Comparison of ENCODE assay signal across 8 cellular contexts in genomic region chr12:53005215-53005985, GRCh38. TPM values are rescaled to one million over a fixed set of nuclear protein-coding genes. Genes with fewer than 3 reads are reported as not detected.
DNase-seq lines count a peak whose midpoint lies in the region; ATAC-seq, FAIRE-seq and TF ChIP-seq lines count a peak whose summit lies in the region.

No MANE protein-coding gene starts in this region.

- no peak for TF ChIP-seq EP300 in HepG2 (IDR thresholded peaks at IDR 0.05; ENCODE audit: low read depth in 2 of 2, low read length in 2 of 2)
- no peak for TF ChIP-seq EP300 in HepG2 (CRISPR knock-in tag; IDR thresholded peaks at IDR 0.05; ENCODE audit: borderline replicate concordance)
- TF ChIP-seq EP300 in suprapubic skin (IDR thresholded peaks at IDR 0.05) = no peak

- TF ChIP-seq RAD21 in HepG2 (CRISPR knock-in tag; IDR thresholded peaks at IDR 0.05) = no peak

- peak overlapping the region; percentile 82 for H3K9ac ChIP-seq in HepG2 (ENCODE audit: insufficient read depth, low read depth, low read length)

- POLR2A ChIA-PET in HepG2 (lab: Yijun Ruan, JAX) = interaction anchor here (0.7 to 4.0 kb wide), 32 partner anchors 11 to 316 kb away, joined by 3 to 159 read pairs (median 6); partner anchors contain the start of genes AAAS, CSAD, KRT18 and KRT8

- H3K4me1 ChIP-seq in HepG2 (ENCODE audit: insufficient read depth, low read length) (peaks cover 39% of the 10 kb centered on the region), suprapubic skin (peaks cover 48% of the 10 kb centered on the region)

- H3K27me3 ChIP-seq in brain microvascular endothelial cell (replicated peaks) (no peaks in the 10 kb centered on the region), HepG2 (ENCODE audit: control insufficient read depth in 1 of 2, insufficient read depth in 2 of 2, low read length in 2 of 2) (no peaks in the 10 kb centered on the region; a peak in 1 of 5 replicates), suprapubic skin (no peaks in the 10 kb centered on the region)

- peaks cover 35% of the 10 kb centered on the region for H4K20me1 ChIP-seq in HepG2 (ENCODE audit: insufficient read depth, low read length)

- peak overlapping the region; percentile 67 for H3K27ac ChIP-seq in brain microvascular endothelial cell
- peak overlapping the region; percentile 99 for H3K27ac ChIP-seq in HepG2 (ENCODE audit: extremely low read length, insufficient read depth, low read length)
- H3K27ac ChIP-seq in suprapubic skin = peak overlapping the region; percentile 45

- peak; percentile 61 for DNase-seq in ELF-1 (ENCODE audit: low read depth, low spot score)
- DNase-seq in NB4 (ENCODE audit: low read depth) = peak; percentile 42
- DNase-seq in brain microvascular endothelial cell = peak; percentile 5
- no peak for DNase-seq in HepG2 (ENCODE audit: low spot score)
- DNase-seq in suprapubic skin (ENCODE audit: low spot score in 2 of 2) = peak; percentile 73 to 74
- no peak for DNase-seq in mesenteric fat pad (ENCODE audit: low spot score)

- in situ Hi-C loops in brain microvascular endothelial cell (cut with HindIII; ENCODE audit: low pct_ligation_motif_present, low sequenced_read_pairs) (no loop called here), HepG2 (cut with HindIII; ENCODE audit: extremely low pct_ligation_motif_present, low pct_unique_long_range_greater_than_20kb) (no loop called here)

- FAIRE-seq in HepG2 (lab: Jason Lieb, UNC) = peak; percentile 8

- TSS peak; percentile 88 for BruUV-seq in HepG2 (replicated peaks; lab: Mats Ljungman, UMichigan)

- H3K36me3 ChIP-seq in brain microvascular endothelial cell (replicated peaks) (peaks cover 9% of the 10 kb centered on the region), HepG2 (replicated peaks in 1 of 2; ENCODE audit: control insufficient read depth in 1 of 2, insufficient read depth in 2 of 2, low read length in 2 of 2) (peaks cover 0 to 15% of the 10 kb centered on the region in 2 experiments; a peak in 3 of 5 replicates), suprapubic skin (peaks cover 4% of the 10 kb centered on the region)

- ATAC-seq in HepG2 (no peak), GM18502 (IDR thresholded peaks at IDR 0.05; ENCODE audit: poor library complexity, unreplicated experiment) (no peak), HG03196 (IDR thresholded peaks at IDR 0.05; ENCODE audit: unreplicated experiment) (no peak)

- CTCF ChIA-PET in HepG2 (lab: Yijun Ruan, JAX; ENCODE audit: low intra/inter-chr PET ratio, low total read pairs) = interaction anchor here (1.7 kb wide), 1 partner anchor 25 kb away, joined by 5 read pairs; no protein-coding TSS in a partner anchor

- peak overlapping the region; percentile 79 for H3K4me2 ChIP-seq in HepG2 (ENCODE audit: low read depth, low read length)

- H3K9me3 ChIP-seq in HepG2 (ENCODE audit: low read length) = no peaks in the 10 kb centered on the region
- H3K9me3 ChIP-seq in suprapubic skin = no peaks in the 10 kb centered on the region

- TF ChIP-seq CTCF in NB4 (IDR thresholded peaks at IDR 0.05; ENCODE audit: low read depth, low read length) (no peak), brain microvascular endothelial cell (IDR thresholded peaks at IDR 0.05; ENCODE audit: low read depth, low read length, missing control alignments) (no peak), HepG2 (CRISPR knock-in tag; IDR thresholded peaks at IDR 0.05) (no peak), suprapubic skin (IDR thresholded peaks at IDR 0.05) (no peak)

- H3K79me2 ChIP-seq in HepG2 (ENCODE audit: insufficient read depth, low read length) = peaks cover 41% of the 10 kb centered on the region

- H2AFZ ChIP-seq in HepG2 (ENCODE audit: low read length) = no peak overlapping the region

- no peak for TF ChIP-seq POLR2A in NB4 (IDR thresholded peaks at IDR 0.05; ENCODE audit: extremely low read depth, insufficient read length)
- TF ChIP-seq POLR2A in HepG2 (IDR thresholded peaks at IDR 0.05; ENCODE audit: insufficient read depth in 1 of 2, low read depth in 2 of 2, low read length in 2 of 2) = no peak
- no peak for TF ChIP-seq POLR2A in suprapubic skin (IDR thresholded peaks at IDR 0.05)

- peak overlapping the region; percentile 82 for H3K4me3 ChIP-seq in NB4 (ENCODE audit: low read depth, low read length)
- peak overlapping the region; percentile 100 for H3K4me3 ChIP-seq in brain microvascular endothelial cell (ENCODE audit: low read depth, low read length)
- H3K4me3 ChIP-seq in HepG2 (replicated peaks in 1 of 3; ENCODE audit: insufficient read depth in 1 of 3, low read depth in 2 of 3, low read length in 3 of 3) = peak overlapping the region; percentile 89 to 93 (median 92)
- peak overlapping the region; percentile 96 for H3K4me3 ChIP-seq in suprapubic skin

- 3% methylated on average over 27 of the region's 28 CpGs for WGBS in HepG2 (ENCODE audit: low lambda C conversion rate)
- WGBS in suprapubic skin = 19% methylated on average over 28 of the region's 28 CpGs

- intact Hi-C loops in HepG2 (cut with micrococcal nuclease; ENCODE audit: unreplicated experiment) = no loop called here

RNA-seq across cellular contexts. Expression of gene EIF4B, which starts 0.9 kb away (rescaled TPM):
- 548 and 779 TPM in 2 replicates for total RNA-seq in HepG2 (2016; rRNA removed; fragmentation: Illumina TruSeq; extraction: Trizol)
- 127 and 150 TPM in 2 replicates for total RNA-seq in HepG2 (2016; cell fraction: cytosol; rRNA removed; fragmentation: Illumina TruSeq; extraction: Trizol; ENCODE audit: low read depth)
- 568 and 746 TPM in 2 replicates for total RNA-seq in HepG2 (2016; cell fraction: insoluble cytoplasmic fraction; rRNA removed; fragmentation: Illumina TruSeq; extraction: Trizol)
- 454 and 551 TPM in 2 replicates for total RNA-seq in HepG2 (2016; cell fraction: membrane; rRNA removed; fragmentation: Illumina TruSeq; extraction: Trizol)
- total RNA-seq in HepG2 (2016; cell fraction: nucleus; rRNA removed; fragmentation: Illumina TruSeq; extraction: Trizol) = 263 and 291 TPM in 2 replicates
- 327 and 416 TPM in 2 replicates for polyA plus RNA-seq in HepG2 (2011; rRNA removed)
- polyA plus RNA-seq in HepG2 (2011; cell fraction: cytosol; rRNA removed) = 501 and 516 TPM in 2 replicates
- polyA plus RNA-seq in HepG2 (2011; cell fraction: nucleus; rRNA removed) = 203 and 222 TPM in 2 replicates
- polyA plus RNA-seq in HepG2 (2012) = 450 and 479 TPM in 2 replicates
- 74.7 and 91.4 TPM in 2 replicates for polyA plus RNA-seq in HepG2 (2016; cell fraction: cytosol; fragmentation: Illumina TruSeq; extraction: Trizol; ENCODE audit: low read depth)
- 445 and 458 TPM in 2 replicates for polyA plus RNA-seq in HepG2 (2016; cell fraction: insoluble cytoplasmic fraction; fragmentation: Illumina TruSeq; extraction: Trizol; ENCODE audit: low read depth)
- 254 and 316 TPM in 2 replicates for polyA plus RNA-seq in HepG2 (2016; cell fraction: membrane; fragmentation: Illumina TruSeq; extraction: Trizol; ENCODE audit: low read depth)
- 258 and 266 TPM in 2 replicates for polyA plus RNA-seq in HepG2 (2016; cell fraction: nucleus; fragmentation: Illumina TruSeq; extraction: Trizol; ENCODE audit: insufficient read depth, low read depth)
- polyA minus RNA-seq in HepG2 (2011; rRNA and poly(A)+ RNA removed; ENCODE audit: low replicate concordance) = 738 and 1,247 TPM in 2 replicates
- polyA minus RNA-seq in HepG2 (2011; cell fraction: cytosol; rRNA and poly(A)+ RNA removed) = 496 and 595 TPM in 2 replicates
- polyA minus RNA-seq in HepG2 (2011; cell fraction: nucleus; rRNA and poly(A)+ RNA removed) = 250 and 365 TPM in 2 replicates
- 100 to 1,000 TPM; 404 to 559 (median 485) TPM for total RNA-seq in suprapubic skin
- total RNA-seq in mesenteric fat pad = 393 TPM

RNA-seq across cellular contexts. Expression of gene TNS2, which starts 44.5 kb away (rescaled TPM):
- total RNA-seq in HepG2 (2016; rRNA removed; fragmentation: Illumina TruSeq; extraction: Trizol) (3.2 and 8.9 TPM in 2 replicates), suprapubic skin (100 to 1,000 TPM in 2 of 4 donors, 10 to 100 TPM in 2; 22.8 to 122 (median 78.2) TPM), mesenteric fat pad (210 TPM)
- 3.1 and 5.0 TPM in 2 replicates for total RNA-seq in HepG2 (2016; cell fraction: cytosol; rRNA removed; fragmentation: Illumina TruSeq; extraction: Trizol; ENCODE audit: low read depth)
- total RNA-seq in HepG2 (2016; cell fraction: insoluble cytoplasmic fraction; rRNA removed; fragmentation: Illumina TruSeq; extraction: Trizol) = 2.8 and 9.5 TPM in 2 replicates
- total RNA-seq in HepG2 (2016; cell fraction: membrane; rRNA removed; fragmentation: Illumina TruSeq; extraction: Trizol) = 3.1 and 3.8 TPM in 2 replicates
- total RNA-seq in HepG2 (2016; cell fraction: nucleus; rRNA removed; fragmentation: Illumina TruSeq; extraction: Trizol) = 13.3 and 14.8 TPM in 2 replicates
- polyA plus RNA-seq in HepG2 (2011; rRNA removed) = 18.0 and 20.4 TPM in 2 replicates
- 3.9 and 6.8 TPM in 2 replicates for polyA plus RNA-seq in HepG2 (2011; cell fraction: cytosol; rRNA removed)
- polyA plus RNA-seq in HepG2 (2011; cell fraction: nucleus; rRNA removed) = 181 and 258 TPM in 2 replicates
- 13.0 and 15.3 TPM in 2 replicates for polyA plus RNA-seq in HepG2 (2012)
- 0.96 and 1.4 TPM in 2 replicates for polyA plus RNA-seq in HepG2 (2016; cell fraction: cytosol; fragmentation: Illumina TruSeq; extraction: Trizol; ENCODE audit: low read depth)
- polyA plus RNA-seq in HepG2 (2016; cell fraction: insoluble cytoplasmic fraction; fragmentation: Illumina TruSeq; extraction: Trizol; ENCODE audit: low read depth) = 5.7 and 8.2 TPM in 2 replicates
- polyA plus RNA-seq in HepG2 (2016; cell fraction: membrane; fragmentation: Illumina TruSeq; extraction: Trizol; ENCODE audit: low read depth) = 2.0 and 4.2 TPM in 2 replicates
- polyA plus RNA-seq in HepG2 (2016; cell fraction: nucleus; fragmentation: Illumina TruSeq; extraction: Trizol; ENCODE audit: insufficient read depth, low read depth) = 34.1 and 49.0 TPM in 2 replicates
- polyA minus RNA-seq in HepG2 (2011; rRNA and poly(A)+ RNA removed; ENCODE audit: low replicate concordance) = 34.0 and 38.3 TPM in 2 replicates
- 9.9 and 10.3 TPM in 2 replicates for polyA minus RNA-seq in HepG2 (2011; cell fraction: cytosol; rRNA and poly(A)+ RNA removed)
- 63.8 and 80.3 TPM in 2 replicates for polyA minus RNA-seq in HepG2 (2011; cell fraction: nucleus; rRNA and poly(A)+ RNA removed)

RNA-seq across cellular contexts. Expression of gene KRT18, which starts 56.5 kb away (rescaled TPM):
- total RNA-seq in HepG2 (2016; rRNA removed; fragmentation: Illumina TruSeq; extraction: Trizol) (618 and 762 TPM in 2 replicates), suprapubic skin (100 to 1,000 TPM in 1 of 4 donors, 10 to 100 TPM in 3; 53.3 to 118 (median 71.0) TPM), mesenteric fat pad (4.6 TPM)
- total RNA-seq in HepG2 (2016; cell fraction: cytosol; rRNA removed; fragmentation: Illumina TruSeq; extraction: Trizol; ENCODE audit: low read depth) = 344 and 369 TPM in 2 replicates
- total RNA-seq in HepG2 (2016; cell fraction: insoluble cytoplasmic fraction; rRNA removed; fragmentation: Illumina TruSeq; extraction: Trizol) = 631 and 704 TPM in 2 replicates
- 289 and 321 TPM in 2 replicates for total RNA-seq in HepG2 (2016; cell fraction: membrane; rRNA removed; fragmentation: Illumina TruSeq; extraction: Trizol)
- total RNA-seq in HepG2 (2016; cell fraction: nucleus; rRNA removed; fragmentation: Illumina TruSeq; extraction: Trizol) = 291 and 298 TPM in 2 replicates
- polyA plus RNA-seq in HepG2 (2011; rRNA removed) = 433 and 436 TPM in 2 replicates
- polyA plus RNA-seq in HepG2 (2011; cell fraction: cytosol; rRNA removed) = 543 and 742 TPM in 2 replicates
- polyA plus RNA-seq in HepG2 (2011; cell fraction: nucleus; rRNA removed) = 328 and 341 TPM in 2 replicates
- 356 and 426 TPM in 2 replicates for polyA plus RNA-seq in HepG2 (2012)
- polyA plus RNA-seq in HepG2 (2016; cell fraction: cytosol; fragmentation: Illumina TruSeq; extraction: Trizol; ENCODE audit: low read depth) = 354 and 399 TPM in 2 replicates
- 703 and 776 TPM in 2 replicates for polyA plus RNA-seq in HepG2 (2016; cell fraction: insoluble cytoplasmic fraction; fragmentation: Illumina TruSeq; extraction: Trizol; ENCODE audit: low read depth)
- 250 and 261 TPM in 2 replicates for polyA plus RNA-seq in HepG2 (2016; cell fraction: membrane; fragmentation: Illumina TruSeq; extraction: Trizol; ENCODE audit: low read depth)
- 432 and 466 TPM in 2 replicates for polyA plus RNA-seq in HepG2 (2016; cell fraction: nucleus; fragmentation: Illumina TruSeq; extraction: Trizol; ENCODE audit: insufficient read depth, low read depth)
- polyA minus RNA-seq in HepG2 (2011; rRNA and poly(A)+ RNA removed; ENCODE audit: low replicate concordance) = 346 and 697 TPM in 2 replicates
- polyA minus RNA-seq in HepG2 (2011; cell fraction: cytosol; rRNA and poly(A)+ RNA removed) = 294 and 350 TPM in 2 replicates
- 138 and 164 TPM in 2 replicates for polyA minus RNA-seq in HepG2 (2011; cell fraction: nucleus; rRNA and poly(A)+ RNA removed)

Comparison
In these comparisons a context has a peak if more than half of its experiments do, and no peak if none do; other contexts are left out.
1. DNase-seq: peak in ELF-1 (single experiment), NB4 (single experiment), brain microvascular endothelial cell (single experiment) and suprapubic skin (2 of 2); none in HepG2 (single experiment) and mesenteric fat pad (single experiment).
2. H3K27ac ChIP-seq: peak in every context shown above with its lines; median percentile 99 in HepG2; 67 in brain microvascular endothelial cell; 45 in suprapubic skin.
3. Peak in every context shown above with its lines, with median percentiles within 50 percentile points of each other: H3K4me3 ChIP-seq.